ENCODE assay signal across 10 cellular contexts in the genomic region with DNA sequence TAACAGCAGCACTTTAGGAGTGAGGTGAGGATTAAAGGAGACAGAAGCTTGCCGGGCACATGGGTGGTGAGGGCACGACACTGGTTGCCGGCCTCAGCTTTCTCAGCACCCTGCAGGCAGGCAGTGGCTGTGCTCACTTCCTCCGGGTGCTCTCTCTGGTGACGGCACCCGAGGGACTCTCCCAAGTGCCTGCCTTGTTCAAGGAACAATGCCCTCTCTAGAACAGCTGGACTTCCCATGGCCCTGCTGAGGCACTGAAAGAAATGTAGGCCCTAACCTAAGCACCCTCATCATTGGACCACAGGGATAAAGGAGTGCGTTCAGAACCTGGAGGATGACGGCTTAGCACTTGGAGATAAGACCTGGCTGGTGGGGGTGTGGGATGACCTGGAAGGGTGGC.
DNase-seq lines count a peak whose midpoint lies in the region; ATAC-seq and TF ChIP-seq lines count a peak whose summit lies in the region.
"Had no signal": no experiment of that assay in that cellular context is flagged by ENCODE, and none has a peak within 500 bp of the region (broad histone marks: within the 10 kb centered on the region; RNA-seq: fewer than 3 reads in every experiment).

No MANE protein-coding gene starts in this region.

- H3K36me3 ChIP-seq in DND-41 (ENCODE audit: insufficient read depth, low read length) (peaks cover 16% of the 10 kb centered on the region), esophagus muscularis mucosa (peaks cover 5 to 29% (median 21%) of the 10 kb centered on the region in 4 donors), prostate gland (no peaks in the 10 kb centered on the region)

- WGBS in esophagus muscularis mucosa: 66% methylated on average over 7 of the region's 8 CpGs
- 79% methylated on average over 8 of the region's 8 CpGs for WGBS in prostate gland

- H3K4me2 ChIP-seq in DND-41 (ENCODE audit: insufficient read depth, low read length): no peak overlapping the region

- no peak for TF ChIP-seq EP300 in esophagus muscularis mucosa (IDR thresholded peaks at IDR 0.05)

- peaks cover 28% of the 10 kb centered on the region for H3K4me1 ChIP-seq in DND-41 (ENCODE audit: insufficient read depth, low read length)
- H3K4me1 ChIP-seq in esophagus muscularis mucosa: peaks cover 38 to 56% (median 44%) of the 10 kb centered on the region in 4 donors
- H3K4me1 ChIP-seq in prostate gland (replicated peaks): peaks cover 8% of the 10 kb centered on the region

- intact Hi-C loops in esophagus muscularis mucosa (cut with DNase I): loop anchor here (5.0 to 10.0 kb wide), 2 partner anchors 85 to 292 kb away; a partner anchor contains a TSS
- intact Hi-C loops in prostate gland (cut with DNase I): loop anchor here (5.0 to 10.0 kb wide), 5 partner anchors 35 to 292 kb away; a partner anchor contains a TSS

- H2AFZ ChIP-seq in DND-41 (ENCODE audit: low read depth, low read length): no peak overlapping the region

- ATAC-seq in DND-41 (ENCODE audit: insufficient read depth, low read depth) (no peak), HG03571 (IDR thresholded peaks at IDR 0.05; ENCODE audit: unreplicated experiment) (no peak)

- H4K20me1 ChIP-seq in DND-41 (ENCODE audit: insufficient read depth, low read length): peaks cover 39% of the 10 kb centered on the region

- no peak overlapping the region for H3K9ac ChIP-seq in DND-41 (ENCODE audit: low read depth, low read length)

- TF ChIP-seq CTCF in DND-41 (IDR thresholded peaks at IDR 0.05; ENCODE audit: borderline replicate concordance, extremely low read depth, low read length, poor library complexity, severe bottlenecking) (no peak), esophagus muscularis mucosa (IDR thresholded peaks at IDR 0.05) (no peak), prostate gland (IDR thresholded peaks at IDR 0.05) (no peak)

- TF ChIP-seq POLR2A in esophagus muscularis mucosa (IDR thresholded peaks at IDR 0.05; ENCODE audit: low read depth) (no peak), prostate gland (IDR thresholded peaks at IDR 0.05) (no peak)

- no peaks in the 10 kb centered on the region for H3K79me2 ChIP-seq in DND-41 (ENCODE audit: insufficient read depth, low read length)

- DNase-seq in DND-41 (no peak), NCI-H2107 treated with DMSO at 0.1 percent for 48 hours (lab: John Stamatoyannopoulos, UW; ENCODE audit: unreplicated experiment) (peak; percentile 61), esophagus muscularis mucosa (ENCODE audit: extremely low spot score) (no peak), prostate gland (ENCODE audit: low spot score) (no peak), inferior parietal cortex (ENCODE audit: extremely low spot score) (no peak), GM03348 (ENCODE audit: low spot score) (no peak), NCI-H526 treated with DMSO at 0.1 percent for 48 hours (lab: John Stamatoyannopoulos, UW) (no peak)
- DNase-seq: HFFc6 had no signal

- no peak overlapping the region for H3K4me3 ChIP-seq in DND-41 (ENCODE audit: low read depth in 1 of 2, low read length in 2 of 2)
- H3K4me3 ChIP-seq in esophagus muscularis mucosa: no peak overlapping the region
- H3K4me3 ChIP-seq in prostate gland: no peak overlapping the region
- H3K4me3 ChIP-seq: SJSA1 had no signal

- H3K27ac ChIP-seq in DND-41 (ENCODE audit: low read length) (0 out of 2 replicates have a peak overlapping the region, but pooled peaks have one; percentile 52), esophagus muscularis mucosa (replicated peaks in 1 of 4) (peak overlapping the region; percentile 57 to 79 (median 64)), prostate gland (peak overlapping the region; percentile 75 to 79)
- H3K27ac ChIP-seq: SJSA1 had no signal

- no peaks in the 10 kb centered on the region for H3K27me3 ChIP-seq in DND-41 (ENCODE audit: insufficient read depth, low read length, poor library complexity)
- H3K27me3 ChIP-seq in esophagus muscularis mucosa: no peaks in the 10 kb centered on the region
- H3K27me3 ChIP-seq in prostate gland (replicated peaks; ENCODE audit: insufficient read depth): no peaks in the 10 kb centered on the region
- H3K27me3 ChIP-seq: SJSA1 had no signal

- H3K9me3 ChIP-seq in DND-41 (ENCODE audit: insufficient read depth, low read length, severe bottlenecking) (no peaks in the 10 kb centered on the region), esophagus muscularis mucosa (no peaks in the 10 kb centered on the region), prostate gland (no peaks in the 10 kb centered on the region)
- H3K9me3 ChIP-seq: SJSA1 had no signal
